In genomic region chr15:40702077-40702476, GRCh38 we compare ENCODE assay signal across 14 cellular contexts. TPM values are rescaled to one million over a fixed set of nuclear protein-coding genes. Genes with fewer than 3 reads are reported as not detected.
DNase-seq lines count a peak whose midpoint lies in the region; ATAC-seq, FAIRE-seq and TF ChIP-seq lines count a peak whose summit lies in the region.
"Had no signal": no experiment of that assay in that cellular context is flagged by ENCODE, and none has a peak within 500 bp of the region (broad histone marks: within the 10 kb centered on the region; RNA-seq: fewer than 3 reads in every experiment).

No MANE protein-coding gene starts in this region.

- no peak overlapping the region for H3K4me3 Mint-ChIP-seq in activated T-cell treated with anti-CD3 and anti-CD28 coated beads, Interleukin-2, amount 50 U/mL, for 72 hours
- H3K4me3 Mint-ChIP-seq: stimulated activated naive CD8-positive, alpha-beta T cell treated with anti-CD3 and anti-CD28 coated beads, Interleukin-15, amount 100 ng/mL, for 72 hours had no signal

- no peaks in the 10 kb centered on the region for H3K4me1 ChIP-seq in endothelial cell of umbilical vein (ENCODE audit: control insufficient read depth, extremely low read depth, insufficient read depth, low read length)
- no peaks in the 10 kb centered on the region for H3K4me1 ChIP-seq in upper lobe of right lung
- no peaks in the 10 kb centered on the region for H3K4me1 ChIP-seq in upper lobe of left lung
- H3K4me1 ChIP-seq: spleen had no signal

- H3K9me3 Mint-ChIP-seq in activated T-cell treated with anti-CD3 and anti-CD28 coated beads, Interleukin-2, amount 50 U/mL, for 72 hours, result no peaks in the 10 kb centered on the region
- H3K9me3 Mint-ChIP-seq: stimulated activated naive CD8-positive, alpha-beta T cell treated with anti-CD3 and anti-CD28 coated beads, Interleukin-15, amount 100 ng/mL, for 72 hours had no signal

- H3K27ac ChIP-seq in endothelial cell of umbilical vein (ENCODE audit: insufficient read depth, low read depth, low read length) (no peak overlapping the region), upper lobe of right lung (no peak overlapping the region), upper lobe of left lung (no peak overlapping the region)
- H3K27ac ChIP-seq: spleen had no signal

- no peaks in the 10 kb centered on the region for H4K20me1 ChIP-seq in endothelial cell of umbilical vein (replicated peaks; ENCODE audit: control insufficient read depth, extremely low read depth, insufficient read depth, low read length)

- peaks cover 11 to 51% of the 10 kb centered on the region in 2 donors for H3K36me3 Mint-ChIP-seq in activated T-cell treated with anti-CD3 and anti-CD28 coated beads, Interleukin-2, amount 50 U/mL, for 72 hours (ENCODE audit: insufficient read depth in 2 of 2)

- no peak overlapping the region for H3K4me2 ChIP-seq in endothelial cell of umbilical vein (ENCODE audit: insufficient read depth, low read length)

- H3K4me1 Mint-ChIP-seq in activated T-cell treated with anti-CD3 and anti-CD28 coated beads, Interleukin-2, amount 50 U/mL, for 72 hours (ENCODE audit: low read depth), result peaks cover 24% of the 10 kb centered on the region

- no peak overlapping the region for H3K9ac ChIP-seq in endothelial cell of umbilical vein (replicated peaks; ENCODE audit: extremely low read depth, insufficient read depth, low read length)

- no peaks in the 10 kb centered on the region for H3K9me1 ChIP-seq in endothelial cell of umbilical vein (replicated peaks; ENCODE audit: control insufficient read depth, extremely low read depth, insufficient read depth, low read length)

- H3K79me2 ChIP-seq in endothelial cell of umbilical vein (ENCODE audit: control insufficient read depth, insufficient read depth, low read length), result peaks cover 6% of the 10 kb centered on the region

- H3K9me3 ChIP-seq in endothelial cell of umbilical vein (replicated peaks; ENCODE audit: control insufficient read depth, insufficient read depth, low read length) (no peaks in the 10 kb centered on the region), upper lobe of right lung (no peaks in the 10 kb centered on the region), upper lobe of left lung (no peaks in the 10 kb centered on the region)
- H3K9me3 ChIP-seq: spleen had no signal

- dilution Hi-C loops in endothelial cell of umbilical vein (cut with MboI; ENCODE audit: extremely low pct_ligation_motif_present, low sequenced_read_pairs), result no loop called here

- peaks cover 0 to 9% of the 10 kb centered on the region in 2 experiments for H3K36me3 ChIP-seq in endothelial cell of umbilical vein (ENCODE audit: control insufficient read depth in 2 of 2, extremely low read depth in 1 of 2, insufficient read depth in 2 of 2, low read length in 2 of 2)
- H3K36me3 ChIP-seq in upper lobe of right lung, result no peaks in the 10 kb centered on the region
- no peaks in the 10 kb centered on the region for H3K36me3 ChIP-seq in upper lobe of left lung

- H2AFZ ChIP-seq in endothelial cell of umbilical vein (ENCODE audit: low read depth, low read length), result no peak overlapping the region

- H3K27me3 ChIP-seq in endothelial cell of umbilical vein (ENCODE audit: control insufficient read depth in 2 of 2, insufficient read depth in 2 of 2, low read length in 2 of 2) (no peaks in the 10 kb centered on the region), upper lobe of right lung (no peaks in the 10 kb centered on the region), upper lobe of left lung (no peaks in the 10 kb centered on the region)
- H3K27me3 ChIP-seq: spleen had no signal

- no peak for DNase-seq in activated T-cell treated with anti-CD3 and anti-CD28 coated beads, Interleukin-2, amount 50 U/mL, for 72 hours
- no peak for DNase-seq in activated T-cell treated with anti-CD3 and anti-CD28 coated beads, Interleukin-2, amount 50 U/mL, for 48 hours
- DNase-seq in NCI-H2171 (lab: John Stamatoyannopoulos, UW), result peak; percentile 3
- DNase-seq in endothelial cell of umbilical vein (ENCODE audit: low read depth, low spot score), result peak; percentile 43
- no peak for DNase-seq in retinal pigment epithelial cell (ENCODE audit: low read depth)
- DNase-seq in upper lobe of right lung, result no peak
- no peak for DNase-seq in upper lobe of left lung
- DNase-seq: C1 segment of cervical spinal cord; left ventricle myocardium superior; NCI-H187 treated with DMSO at 0.1 percent for 48 hours; spleen; stimulated activated naive CD8-positive, alpha-beta T cell treated with anti-CD3 and anti-CD28 coated beads, Interleukin-15, amount 100 ng/mL, for 72 hours had no signal

- intact Hi-C loops in endothelial cell of umbilical vein (cut with micrococcal nuclease) (loop anchor here (2.0 to 5.0 kb wide), 2 partner anchors 81 to 190 kb away; partner anchors contain the start of gene VPS18), upper lobe of right lung (cut with DNase I) (no loop called here)

- CTCF ChIA-PET in endothelial cell of umbilical vein (lab: Charles Lee), result interaction anchor here (1.2 to 2.2 kb wide), 4 partner anchors 29 to 190 kb away, joined by 5 to 11 read pairs (median 8); no protein-coding TSS in a partner anchor

- peak; percentile 6 to 29 for TF ChIP-seq CTCF in endothelial cell of umbilical vein (IDR thresholded peaks at IDR 0.05; ENCODE audit: extremely low read depth in 1 of 2, insufficient read depth in 1 of 2, low read depth in 1 of 2, low read length in 2 of 2)
- peak; percentile 9 for TF ChIP-seq CTCF in retinal pigment epithelial cell (conservative IDR thresholded peaks at IDR 0.05; ENCODE audit: low read depth, low read length)
- no peak for TF ChIP-seq CTCF in upper lobe of right lung (IDR thresholded peaks at IDR 0.05)
- peak in 2 of 6 experiments; percentile 9 to 18 for TF ChIP-seq CTCF in upper lobe of left lung (IDR thresholded peaks at IDR 0.05)

- TF ChIP-seq EP300 in upper lobe of left lung (IDR thresholded peaks at IDR 0.05), result no peak

- POLR2A ChIA-PET in endothelial cell of umbilical vein (lab: Charles Lee), result no interaction called here

- no TSS peak for BruUV-seq in endothelial cell of umbilical vein (replicated peaks; lab: Mats Ljungman, UMichigan)

- WGBS in upper lobe of left lung, 2 donors, result 93 to 94% methylated on average over 7 of the region's 7 CpGs

- peak overlapping the region; percentile 54 for H3K27ac Mint-ChIP-seq in activated T-cell treated with anti-CD3 and anti-CD28 coated beads, Interleukin-2, amount 50 U/mL, for 72 hours
- H3K27ac Mint-ChIP-seq: stimulated activated naive CD8-positive, alpha-beta T cell treated with anti-CD3 and anti-CD28 coated beads, Interleukin-15, amount 100 ng/mL, for 72 hours had no signal

- ATAC-seq in activated T-cell treated with anti-CD3 and anti-CD28 coated beads, Interleukin-2, amount 50 U/mL, for 72 hours (replicated peaks in 1 of 2), result no peak
- no peak for ATAC-seq in GM18498 (IDR thresholded peaks at IDR 0.05; ENCODE audit: unreplicated experiment)
- ATAC-seq in upper lobe of right lung, result no peak
- ATAC-seq in upper lobe of left lung (ENCODE audit: low FRiP score in 2 of 2), result no peak
- ATAC-seq: left ventricle myocardium superior; stimulated activated naive CD8-positive, alpha-beta T cell treated with anti-CD3 and anti-CD28 coated beads, Interleukin-15, amount 100 ng/mL, for 72 hours had no signal

- peak; percentile 4 for FAIRE-seq in endothelial cell of umbilical vein (lab: Jason Lieb, UNC)
- FAIRE-seq: endometrium had no signal

- TF ChIP-seq POLR2A in endothelial cell of umbilical vein (IDR thresholded peaks at IDR 0.05; ENCODE audit: low read depth, low read length) (no peak), upper lobe of left lung (IDR thresholded peaks at IDR 0.05) (no peak)

- no peak overlapping the region for H3K4me3 ChIP-seq in endothelial cell of umbilical vein (replicated peaks in 1 of 3; ENCODE audit: insufficient read depth in 1 of 3, low read depth in 1 of 3, low read length in 3 of 3)
- no peak overlapping the region for H3K4me3 ChIP-seq in retinal pigment epithelial cell (ENCODE audit: low read length)
- H3K4me3 ChIP-seq in upper lobe of right lung, result no peak overlapping the region
- no peak overlapping the region for H3K4me3 ChIP-seq in upper lobe of left lung
- H3K4me3 ChIP-seq: spleen had no signal

- H3K27me3 Mint-ChIP-seq in activated T-cell treated with anti-CD3 and anti-CD28 coated beads, Interleukin-2, amount 50 U/mL, for 72 hours (ENCODE audit: low read depth), result no peaks in the 10 kb centered on the region
- H3K27me3 Mint-ChIP-seq: stimulated activated naive CD8-positive, alpha-beta T cell treated with anti-CD3 and anti-CD28 coated beads, Interleukin-15, amount 100 ng/mL, for 72 hours had no signal

TF ChIP-seq in endothelial cell of umbilical vein, 7 proteins besides CTCF, POLR2A, EP300 and RAD21 (continues in another document):
- no peak for TF ChIP-seq EZH2 (IDR thresholded peaks at IDR 0.05; ENCODE audit: borderline replicate concordance, low read depth, low read length, severe bottlenecking)
- TF ChIP-seq FOS (IDR thresholded peaks at IDR 0.05; ENCODE audit: borderline replicate concordance, insufficient read depth, low read length), result no peak
- no peak for TF ChIP-seq MYC (IDR thresholded peaks at IDR 0.05; ENCODE audit: low read depth, low read length)

RNA-seq across cellular contexts. Expression of gene RAD51, which starts 7.1 kb away (rescaled TPM):
- 10 to 100 TPM; 49.9 to 73.2 TPM for total RNA-seq in activated T-cell treated with anti-CD3 and anti-CD28 coated beads, Interleukin-2, amount 50 U/mL, for 72 hours
- 29.7 and 30.9 TPM in 2 replicates for total RNA-seq in endothelial cell of umbilical vein
- 10.5 and 11.1 TPM in 2 replicates for polyA plus RNA-seq in endothelial cell of umbilical vein
- 12.7 and 16.5 TPM in 2 replicates for polyA plus RNA-seq in endothelial cell of umbilical vein (2011; cell fraction: cytosol; rRNA removed)
- 13.2 and 17.8 TPM in 2 replicates for polyA plus RNA-seq in endothelial cell of umbilical vein (2011; cell fraction: nucleus; rRNA removed)
- 10.5 and 14.3 TPM in 2 replicates for polyA plus RNA-seq in endothelial cell of umbilical vein (2012)
- polyA minus RNA-seq in endothelial cell of umbilical vein, result 10.6 and 13.6 TPM in 2 replicates
- polyA minus RNA-seq in endothelial cell of umbilical vein (2011; cell fraction: cytosol; rRNA and poly(A)+ RNA removed), result 23.1 TPM
- polyA minus RNA-seq in endothelial cell of umbilical vein (2011; cell fraction: nucleus; rRNA and poly(A)+ RNA removed), result 9.6 and 11.3 TPM in 2 replicates
- total RNA-seq in upper lobe of right lung, result 0.98 TPM
- 1 to 10 TPM in 5 of 6 donors, not detected in 1; 1.0 to 3.4 (median 2.1) TPM for total RNA-seq in upper lobe of left lung

RNA-seq across cellular contexts. Expression of gene RMDN3, which starts 53.0 kb away (rescaled TPM):
- 10 to 100 TPM; 28.0 to 30.7 TPM for total RNA-seq in activated T-cell treated with anti-CD3 and anti-CD28 coated beads, Interleukin-2, amount 50 U/mL, for 72 hours
- total RNA-seq in endothelial cell of umbilical vein (35.9 and 37.2 TPM in 2 replicates), upper lobe of right lung (77.1 TPM), upper lobe of left lung (100 to 1,000 TPM in 4 of 6 donors, 10 to 100 TPM in 2; 57.3 to 123 (median 105) TPM)
- 17.6 and 20.1 TPM in 2 replicates for polyA plus RNA-seq in endothelial cell of umbilical vein
- polyA plus RNA-seq in endothelial cell of umbilical vein (2011; cell fraction: cytosol; rRNA removed), result 26.5 and 28.2 TPM in 2 replicates
- polyA plus RNA-seq in endothelial cell of umbilical vein (2011; cell fraction: nucleus; rRNA removed), result 37.1 and 37.7 TPM in 2 replicates
- 28.0 and 31.1 TPM in 2 replicates for polyA plus RNA-seq in endothelial cell of umbilical vein (2012)
- polyA minus RNA-seq in endothelial cell of umbilical vein, result 20.7 and 20.9 TPM in 2 replicates
- 34.8 TPM for polyA minus RNA-seq in endothelial cell of umbilical vein (2011; cell fraction: cytosol; rRNA and poly(A)+ RNA removed)
- polyA minus RNA-seq in endothelial cell of umbilical vein (2011; cell fraction: nucleus; rRNA and poly(A)+ RNA removed), result 6.7 and 7.8 TPM in 2 replicates

Comparison
In these comparisons a context has a peak if more than half of its experiments do, and no peak if none do; other contexts are left out.
1. DNase-seq: peak in NCI-H2171 (single experiment) and endothelial cell of umbilical vein (single experiment); none in activated T-cell treated with anti-CD3 and anti-CD28 coated beads, Interleukin-2, amount 50 U/mL, for 72 hours (0 of 2), activated T-cell treated with anti-CD3 and anti-CD28 coated beads, Interleukin-2, amount 50 U/mL, for 48 hours (0 of 2), retinal pigment epithelial cell (single experiment), upper lobe of right lung (single experiment) and upper lobe of left lung (0 of 2).